16 cellular contexts compared by ENCODE assay signal in the genomic region with DNA sequence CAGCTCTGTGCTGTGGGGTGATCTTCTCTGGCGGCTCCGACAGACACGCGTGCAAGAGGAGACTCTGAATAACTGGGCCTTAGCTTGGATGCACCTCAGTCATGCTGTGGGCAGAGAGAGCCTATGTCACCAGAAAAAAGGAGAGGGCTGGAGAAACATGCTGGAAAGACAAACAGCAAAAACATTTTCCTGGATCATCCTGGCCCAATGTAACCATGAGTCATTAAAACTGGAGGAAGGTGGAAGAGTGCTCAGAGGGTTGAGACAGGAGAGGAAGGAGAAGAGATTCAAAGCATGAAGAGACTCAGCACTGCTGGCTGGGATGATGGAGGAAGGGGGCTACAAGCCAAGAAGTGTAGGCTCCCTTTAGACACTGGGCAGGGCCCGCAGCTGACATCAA.
"Had no signal": no experiment of that assay in that cellular context is flagged by ENCODE, and none has a peak within 500 bp of the region (broad histone marks: within the 10 kb centered on the region; RNA-seq: fewer than 3 reads in every experiment).

No MANE protein-coding gene starts in this region.

- H3K4me1 ChIP-seq: sigmoid colon, upper lobe of right lung had no signal

- H3K27me3 ChIP-seq: foreskin keratinocyte, left lung, sigmoid colon, upper lobe of right lung had no signal

- DNase-seq: activated CD4-positive, alpha-beta memory T cell treated with anti-CD3 and anti-CD28 coated beads, Interleukin-2, amount 10 ng/mL, durations not matched to agents 7 days and 5 days; activated CD4-positive, alpha-beta T cell treated with anti-CD3 and anti-CD28 coated beads for 36 hours; activated naive CD4-positive, alpha-beta T cell treated with Interleukin-2 at 50 U/mL for 16 hours; activated naive CD8-positive, alpha-beta T cell treated with anti-CD3 and anti-CD28 coated beads, Interleukin-2, amount 50 U/mL, for 24 hours; cortex of kidney; effector memory CD8-positive, alpha-beta T cell; head of caudate nucleus; left lung; mesenchymal stem cell; nephron progenitor cell; sigmoid colon; stimulated activated CD4-positive, alpha-beta T cell treated with anti-CD3 and anti-CD28 coated beads, Interleukin-12 subunit alpha, Interleukin-12 subunit beta, amount 100 ng/mL, for 4 hours; T-cell; upper lobe of right lung; WERI-Rb-1 had no signal

- H3K9me3 ChIP-seq: left lung, sigmoid colon, upper lobe of right lung had no signal

- H3K27ac ChIP-seq: foreskin keratinocyte, left lung, sigmoid colon, upper lobe of right lung, WERI-Rb-1 had no signal

- H3K4me3 ChIP-seq: left lung, sigmoid colon, upper lobe of right lung had no signal

- H3K36me3 ChIP-seq: left lung, sigmoid colon, upper lobe of right lung, WERI-Rb-1 had no signal
